11 cellular contexts compared by ENCODE assay signal in the genomic region with DNA sequence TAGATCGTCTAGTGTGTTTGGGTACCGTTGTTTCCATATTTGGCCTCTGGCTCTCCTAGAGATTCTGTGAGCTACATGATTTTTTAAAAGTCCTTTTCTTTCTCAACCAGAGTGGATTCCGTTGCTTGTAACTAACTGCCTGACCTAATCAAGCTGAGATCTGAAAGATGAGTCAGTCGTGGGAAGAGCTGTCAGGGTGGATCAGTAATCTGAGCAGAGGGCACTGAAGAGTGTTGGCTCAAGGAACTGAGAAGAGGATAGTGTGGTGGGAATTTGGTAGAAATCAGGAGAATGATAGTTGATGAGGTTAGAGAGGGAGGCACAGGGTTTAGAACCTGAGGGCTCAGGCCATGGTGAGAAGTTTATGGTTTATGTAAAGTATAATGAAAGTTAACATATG. TPM values are rescaled to one million over a fixed set of nuclear protein-coding genes. Genes with fewer than 3 reads are reported as not detected.
DNase-seq lines count a peak whose midpoint lies in the region; ATAC-seq and TF ChIP-seq lines count a peak whose summit lies in the region.
"Had no signal": no experiment of that assay in that cellular context is flagged by ENCODE, and none has a peak within 500 bp of the region (broad histone marks: within the 10 kb centered on the region; RNA-seq: fewer than 3 reads in every experiment).

No MANE protein-coding gene starts in this region.

- TF ChIP-seq CTCF in activated B cell treated with CpG ODN at 0.5 μM for 24 hours (IDR thresholded peaks at IDR 0.05), result no peak
- no peak for TF ChIP-seq CTCF in colonic mucosa (IDR thresholded peaks at IDR 0.05)
- no peak for TF ChIP-seq CTCF in uterus (IDR thresholded peaks at IDR 0.05)

- H3K9me3 Mint-ChIP-seq in activated naive CD4-positive, alpha-beta T cell treated with anti-CD3 and anti-CD28 coated beads, Interleukin-2, amount 10 ng/mL, durations not matched to agents 7 days and 5 days, result no peaks in the 10 kb centered on the region
- no peaks in the 10 kb centered on the region for H3K9me3 Mint-ChIP-seq in activated B cell treated with CpG ODN at 0.5 μM for 24 hours

- H3K36me3 Mint-ChIP-seq in activated naive CD4-positive, alpha-beta T cell treated with anti-CD3 and anti-CD28 coated beads, Interleukin-2, amount 10 ng/mL, durations not matched to agents 7 days and 5 days, result peaks cover 39% of the 10 kb centered on the region
- H3K36me3 Mint-ChIP-seq in activated B cell treated with CpG ODN at 0.5 μM for 24 hours (ENCODE audit: low read depth), result peaks cover 43% of the 10 kb centered on the region

- ATAC-seq in activated B cell treated with CpG ODN at 0.5 μM for 24 hours (ENCODE audit: low read depth), result no peak

- peak overlapping the region; percentile 19 for H3K27ac Mint-ChIP-seq in activated naive CD4-positive, alpha-beta T cell treated with anti-CD3 and anti-CD28 coated beads, Interleukin-2, amount 10 ng/mL, durations not matched to agents 7 days and 5 days
- peak overlapping the region; percentile 0 for H3K27ac Mint-ChIP-seq in activated B cell treated with CpG ODN at 0.5 μM for 24 hours

- H3K4me3 Mint-ChIP-seq in activated naive CD4-positive, alpha-beta T cell treated with anti-CD3 and anti-CD28 coated beads, Interleukin-2, amount 10 ng/mL, durations not matched to agents 7 days and 5 days, result no peak overlapping the region
- no peak overlapping the region for H3K4me3 Mint-ChIP-seq in activated B cell treated with CpG ODN at 0.5 μM for 24 hours

- H3K27ac ChIP-seq in subcutaneous abdominal adipose tissue (ENCODE audit: low read depth, low read length), result peak overlapping the region; percentile 6
- H3K27ac ChIP-seq in colonic mucosa, result no peak overlapping the region
- H3K27ac ChIP-seq in uterus, result peak overlapping the region in 1 of 2 donors; percentile 52
- H3K27ac ChIP-seq: BLaER1 treated with 17β-estradiol and CSF1 and Interleukin-3, amounts not matched to agents 10 nM and 100 nM; neutrophil had no signal

- H3K9me3 ChIP-seq in subcutaneous abdominal adipose tissue (ENCODE audit: control insufficient read depth in 5 of 5, low read length in 5 of 5) (no peaks in the 10 kb centered on the region), colonic mucosa (no peaks in the 10 kb centered on the region), uterus (no peaks in the 10 kb centered on the region)
- H3K9me3 ChIP-seq: neutrophil had no signal

- POLR2A ChIA-PET in activated B cell treated with CpG ODN at 0.5 μM for 24 hours (lab: Charles Lee), result interaction anchor here (0.7 to 2.4 kb wide), 2 partner anchors 51 to 223 kb away, joined by 4 to 10 read pairs; no protein-coding TSS in a partner anchor

- H3K36me3 ChIP-seq in subcutaneous abdominal adipose tissue (ENCODE audit: control insufficient read depth in 5 of 5, insufficient read depth in 5 of 5, low read length in 5 of 5), result peaks cover 0 to 24% (median 9%) of the 10 kb centered on the region in 5 donors
- no peaks in the 10 kb centered on the region for H3K36me3 ChIP-seq in colonic mucosa
- no peaks in the 10 kb centered on the region for H3K36me3 ChIP-seq in uterus
- H3K36me3 ChIP-seq: neutrophil had no signal

- intact Hi-C loops in activated B cell treated with CpG ODN at 0.5 μM for 24 hours (cut with micrococcal nuclease), result no loop called here
- intact Hi-C loops in colonic mucosa (cut with DNase I), result no loop called here
- intact Hi-C loops in uterus (cut with DNase I; ENCODE audit: low total_unique reads), result no loop called here

- H3K27me3 ChIP-seq in subcutaneous abdominal adipose tissue (ENCODE audit: control insufficient read depth in 5 of 5, insufficient read depth in 4 of 5, low read length in 5 of 5) (no peaks in the 10 kb centered on the region), colonic mucosa (no peaks in the 10 kb centered on the region), uterus (no peaks in the 10 kb centered on the region)
- H3K27me3 ChIP-seq: BLaER1 treated with 17β-estradiol and CSF1 and Interleukin-3, amounts not matched to agents 10 nM and 100 nM; neutrophil had no signal

- H3K4me3 ChIP-seq in subcutaneous abdominal adipose tissue (ENCODE audit: low read depth in 1 of 5, low read length in 5 of 5), result no peak overlapping the region
- no peak overlapping the region for H3K4me3 ChIP-seq in colonic mucosa
- H3K4me3 ChIP-seq in uterus, result no peak overlapping the region
- H3K4me3 ChIP-seq: BLaER1 treated with 17β-estradiol and CSF1 and Interleukin-3, amounts not matched to agents 10 nM and 100 nM had no signal

- H3K9ac ChIP-seq in subcutaneous abdominal adipose tissue (ENCODE audit: low read length in 5 of 5), result no peak overlapping the region
- H3K9ac ChIP-seq in colonic mucosa (ENCODE audit: low read depth in 2 of 2, low read length in 2 of 2), result no peak overlapping the region
- H3K9ac ChIP-seq: BLaER1 treated with 17β-estradiol and CSF1 and Interleukin-3, amounts not matched to agents 10 nM and 100 nM had no signal

- H3K4me1 ChIP-seq in subcutaneous abdominal adipose tissue (ENCODE audit: control insufficient read depth in 5 of 5, insufficient read depth in 5 of 5, low read length in 5 of 5), result peaks cover 0 to 29% (median 15%) of the 10 kb centered on the region in 5 donors
- H3K4me1 ChIP-seq in colonic mucosa, result no peaks in the 10 kb centered on the region
- H3K4me1 ChIP-seq in uterus, result no peaks in the 10 kb centered on the region

- H3K4me1 Mint-ChIP-seq in activated naive CD4-positive, alpha-beta T cell treated with anti-CD3 and anti-CD28 coated beads, Interleukin-2, amount 10 ng/mL, durations not matched to agents 7 days and 5 days, result peaks cover 32% of the 10 kb centered on the region
- peaks cover 19% of the 10 kb centered on the region for H3K4me1 Mint-ChIP-seq in activated B cell treated with CpG ODN at 0.5 μM for 24 hours

- no peak for TF ChIP-seq POLR2A in uterus (IDR thresholded peaks at IDR 0.05)

- CTCF ChIA-PET in activated naive CD4-positive, alpha-beta T cell treated with anti-CD3 and anti-CD28 coated beads, Interleukin-2, amount 10 ng/mL, durations not matched to agents 7 days and 5 days (lab: Charles Lee), result no interaction called here
- CTCF ChIA-PET in activated B cell treated with CpG ODN at 0.5 μM for 24 hours (lab: Charles Lee), result no interaction called here

- H3K27me3 Mint-ChIP-seq in activated naive CD4-positive, alpha-beta T cell treated with anti-CD3 and anti-CD28 coated beads, Interleukin-2, amount 10 ng/mL, durations not matched to agents 7 days and 5 days, result no peaks in the 10 kb centered on the region
- no peaks in the 10 kb centered on the region for H3K27me3 Mint-ChIP-seq in activated B cell treated with CpG ODN at 0.5 μM for 24 hours

- no peak for DNase-seq in activated naive CD4-positive, alpha-beta T cell treated with anti-CD3 and anti-CD28 coated beads, Interleukin-2, amount 10 ng/mL, durations not matched to agents 7 days and 5 days
- no peak for DNase-seq in activated naive CD4-positive, alpha-beta T cell treated with anti-CD3 and anti-CD28 coated beads, Interleukin-2, amount 50 U/mL, for 16 hours
- no peak for DNase-seq in activated B cell treated with CpG ODN at 0.5 μM for 24 hours
- peak; percentile 21 for DNase-seq in hepatic stellate cell (ENCODE audit: low spot score)
- no peak for DNase-seq in NCI-H526 (lab: John Stamatoyannopoulos, UW)
- no peak for DNase-seq in colonic mucosa
- no peak for DNase-seq in uterus
- DNase-seq: activated gamma-delta T cell treated with Interleukin-2 at 50 U/mL for 16 hours had no signal

RNA-seq across cellular contexts. Expression of a gene that starts 52.2 kb away (rescaled TPM):
- total RNA-seq in activated B cell treated with CpG ODN at 0.5 μM for 24 hours (61.4 and 73.1 TPM in 2 replicates), colonic mucosa (10 to 100 TPM; 13.9 to 14.5 TPM), uterus (10 to 100 TPM; 17.1 to 98.6 (median 53.3) TPM)
